ENCODE assay signal across 8 cellular contexts in genomic region chr4:88823058-88823919, GRCh38.
DNase-seq lines count a peak whose midpoint lies in the region; TF ChIP-seq lines count a peak whose summit lies in the region.

No MANE protein-coding gene starts in this region.

- peaks cover 17% of the 10 kb centered on the region for H3F3A ChIP-seq in MM.1S (ENCODE audit: insufficient read depth, low read length)

- H3K36me3 ChIP-seq in MM.1S (replicated peaks; ENCODE audit: insufficient read depth, low read length), result no peaks in the 10 kb centered on the region
- no peaks in the 10 kb centered on the region for H3K36me3 ChIP-seq in hepatocyte (replicated peaks; ENCODE audit: insufficient read depth, low read depth)
- no peaks in the 10 kb centered on the region for H3K36me3 ChIP-seq in rectal smooth muscle tissue (ENCODE audit: control insufficient read depth, insufficient read depth, low read length)

- POLR2A ChIA-PET in HEK293T (lab: Yijun Ruan, JAX), result interaction anchor here (0.6 to 1.5 kb wide), 6 partner anchors 15 to 201 kb away, joined by 3 to 4 read pairs (median 3); no protein-coding TSS in a partner anchor

- H3K4me3 ChIP-seq in MM.1S (ENCODE audit: low read length), result peak overlapping the region; percentile 60
- peak overlapping the region; percentile 66 for H3K4me3 ChIP-seq in hepatocyte
- peak overlapping the region; percentile 89 for H3K4me3 ChIP-seq in rectal smooth muscle tissue (ENCODE audit: low read length)

- DNase-seq in GM03348 (ENCODE audit: low spot score), result peak; percentile 88
- DNase-seq in HEK293T (ENCODE audit: extremely low spot score), result peak; percentile 65
- peak; percentile 72 for DNase-seq in MM.1S
- peak; percentile 13 to 91 (median 65) for DNase-seq in T-helper 2 cell
- peak; percentile 91 for DNase-seq in astrocyte of the hippocampus (ENCODE audit: low read depth, low spot score)
- DNase-seq in hepatocyte (ENCODE audit: low spot score), result peak; percentile 93
- DNase-seq in RKO (ENCODE audit: low spot score), result no peak

- peak overlapping the region; percentile 65 for H3K9ac ChIP-seq in MM.1S (ENCODE audit: low read length)
- peak overlapping the region; percentile 45 for H3K9ac ChIP-seq in rectal smooth muscle tissue (ENCODE audit: low read length)

- no peaks in the 10 kb centered on the region for H3K9me3 ChIP-seq in MM.1S (replicated peaks; ENCODE audit: insufficient read depth, low read length)
- no peaks in the 10 kb centered on the region for H3K9me3 ChIP-seq in hepatocyte (ENCODE audit: low read depth)

- TF ChIP-seq CTCF in MM.1S (IDR thresholded peaks at IDR 0.05; ENCODE audit: low read length) (no peak), hepatocyte (IDR thresholded peaks at IDR 0.05; ENCODE audit: poor library complexity) (no peak)

- H2AFZ ChIP-seq in MM.1S (ENCODE audit: low read length), result peak overlapping the region; percentile 89
- H2AFZ ChIP-seq in hepatocyte, result peak overlapping the region; percentile 18

- no peaks in the 10 kb centered on the region for H3K27me3 ChIP-seq in MM.1S (replicated peaks; ENCODE audit: insufficient read depth, low read length)
- H3K27me3 ChIP-seq in hepatocyte, result no peaks in the 10 kb centered on the region
- H3K27me3 ChIP-seq in rectal smooth muscle tissue (ENCODE audit: control insufficient read depth, insufficient read depth, low read length), result no peaks in the 10 kb centered on the region

- H3K79me2 ChIP-seq in MM.1S (ENCODE audit: low read length) (no peaks in the 10 kb centered on the region), hepatocyte (peaks cover 44% of the 10 kb centered on the region)

- CTCF ChIA-PET in HEK293T (lab: Yijun Ruan, JAX), result interaction anchor here (0.7 kb wide), 1 partner anchor 200 kb away, joined by 3 read pairs; no protein-coding TSS in a partner anchor

- under 1% methylated on average over 16 of the region's 16 CpGs for WGBS in hepatocyte (ENCODE audit: low lambda C conversion rate, missing lambda C conversion rate)

- H3K4me2 ChIP-seq in MM.1S (ENCODE audit: low read depth, low read length), result peak overlapping the region; percentile 82
- peak overlapping the region; percentile 69 for H3K4me2 ChIP-seq in hepatocyte

- H4K20me1 ChIP-seq in MM.1S (ENCODE audit: insufficient read depth, low read length), result no peaks in the 10 kb centered on the region
- H4K20me1 ChIP-seq in hepatocyte (ENCODE audit: insufficient read depth, poor library complexity, severe bottlenecking), result peaks cover 7% of the 10 kb centered on the region

- H3K27ac ChIP-seq in MM.1S (ENCODE audit: low read length) (peak overlapping the region; percentile 89), hepatocyte (peak overlapping the region; percentile 91), rectal smooth muscle tissue (ENCODE audit: low read depth, low read length) (peak overlapping the region; percentile 82)

- H3K9me2 ChIP-seq in MM.1S (replicated peaks; ENCODE audit: insufficient read depth, low read length) (no peaks in the 10 kb centered on the region), hepatocyte (replicated peaks; ENCODE audit: insufficient read depth) (no peaks in the 10 kb centered on the region)

- H3K4me1 ChIP-seq in MM.1S (ENCODE audit: low read length), result 0 out of 2 replicates have a peak, but pooled peaks cover 7% of the 10 kb centered on the region
- peaks cover 12% of the 10 kb centered on the region for H3K4me1 ChIP-seq in hepatocyte (ENCODE audit: insufficient read depth)
- peaks cover 11% of the 10 kb centered on the region for H3K4me1 ChIP-seq in rectal smooth muscle tissue (ENCODE audit: control insufficient read depth, insufficient read depth, low read length)

TF ChIP-seq in HEK293T, 16 proteins besides CTCF, POLR2A, EP300 and RAD21:
- TF ChIP-seq BHLHE40 (IDR thresholded peaks at IDR 0.05; ENCODE audit: borderline replicate concordance) (no peak), ELF4 (IDR thresholded peaks at IDR 0.05) (no peak), FOXA1 (IDR thresholded peaks at IDR 0.05) (no peak), FOXK2 (IDR thresholded peaks at IDR 0.05) (no peak), LEF1 (IDR thresholded peaks at IDR 0.05; ENCODE audit: borderline replicate concordance) (no peak), ZNF384 (IDR thresholded peaks at IDR 0.05) (no peak), SP1 (IDR thresholded peaks at IDR 0.05) (no peak), ARNT (IDR thresholded peaks at IDR 0.05) (0 out of 2 replicates have a peak, but pooled peaks have one; percentile 59), HDGF (IDR thresholded peaks at IDR 0.05; ENCODE audit: borderline replicate concordance) (0 out of 2 replicates have a peak, but pooled peaks have one; percentile 9), FOXM1 (IDR thresholded peaks at IDR 0.05; ENCODE audit: borderline replicate concordance) (no peak), PKNOX1 (IDR thresholded peaks at IDR 0.05) (peak; percentile 81; the same call in 1 of the 2 replicates), L3MBTL2 (conservative IDR thresholded peaks at IDR 0.05) (peak; percentile 54), SUZ12 (IDR thresholded peaks at IDR 0.05) (no peak), CTBP1 (IDR thresholded peaks at IDR 0.05; ENCODE audit: borderline replicate concordance) (0 out of 2 replicates have a peak, but pooled peaks have one; percentile 28)
